In the genomic region with DNA sequence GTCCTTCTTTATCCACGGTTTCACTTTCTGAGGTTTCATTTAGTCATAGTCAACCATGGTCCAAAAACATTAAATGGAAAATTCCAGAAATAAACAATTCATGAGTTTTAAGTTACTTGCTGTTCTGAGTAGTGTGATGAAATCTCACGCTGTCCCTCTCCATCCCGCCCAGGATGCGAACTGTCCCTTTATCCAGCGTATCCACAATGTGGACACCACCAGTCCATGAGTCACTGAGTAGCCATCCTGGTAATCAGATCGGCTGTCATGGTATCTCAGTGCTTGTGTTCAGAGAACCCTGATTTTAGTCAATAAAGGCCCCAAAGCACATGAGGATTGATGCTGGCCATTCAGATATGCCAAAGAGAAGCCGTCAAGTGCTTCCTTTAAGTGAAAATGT, we compare ENCODE assay signal across 12 cellular contexts. TPM values are rescaled to one million over a fixed set of nuclear protein-coding genes. Genes with fewer than 3 reads are reported as not detected.
DNase-seq lines count a peak whose midpoint lies in the region; ATAC-seq and TF ChIP-seq lines count a peak whose summit lies in the region.
"Had no signal": no experiment of that assay in that cellular context is flagged by ENCODE, and none has a peak within 500 bp of the region (broad histone marks: within the 10 kb centered on the region; RNA-seq: fewer than 3 reads in every experiment).

No MANE protein-coding gene starts in this region.

- H3K9me3 ChIP-seq in breast epithelium: no peaks in the 10 kb centered on the region
- H3K9me3 ChIP-seq: esophagus squamous epithelium had no signal

- no peak overlapping the region for H3K4me3 Mint-ChIP-seq in MCF 10A (ENCODE audit: unreplicated experiment)
- peak overlapping the region; percentile 97 for H3K4me3 Mint-ChIP-seq in activated CD8-positive, alpha-beta T cell treated with anti-CD3 and anti-CD28 coated beads for 36 hours
- peak overlapping the region; percentile 97 for H3K4me3 Mint-ChIP-seq in stimulated activated naive CD8-positive, alpha-beta T cell treated with anti-CD3 and anti-CD28 coated beads, Interleukin-15, amount 100 ng/mL, for 72 hours
- H3K4me3 Mint-ChIP-seq: mesothelial cell of epicardium had no signal

- DNase-seq in MCF 10A (ENCODE audit: unreplicated experiment): peak; percentile 11
- no peak for DNase-seq in breast epithelium (ENCODE audit: low spot score in 2 of 2)
- no peak for DNase-seq in activated CD8-positive, alpha-beta T cell treated with anti-CD3 and anti-CD28 coated beads for 36 hours
- peak; percentile 24 for DNase-seq in fibroblast of mammary gland (ENCODE audit: low read depth)
- DNase-seq in stimulated activated naive CD8-positive, alpha-beta T cell treated with anti-CD3 and anti-CD28 coated beads, Interleukin-15, amount 100 ng/mL, for 72 hours: no peak
- DNase-seq in omental fat pad (ENCODE audit: low spot score): no peak
- DNase-seq in SK-N-DZ (ENCODE audit: low spot score): no peak
- DNase-seq: esophagus squamous epithelium; stimulated activated CD4-positive, alpha-beta T cell treated with anti-CD3 and anti-CD28 coated beads, Interleukin-2, amount 100 ng/mL, for 48 hours had no signal

- peaks cover 15% of the 10 kb centered on the region for H3K4me1 Mint-ChIP-seq in MCF 10A (ENCODE audit: insufficient read depth, unreplicated experiment)
- peaks cover 73% of the 10 kb centered on the region for H3K4me1 Mint-ChIP-seq in activated CD8-positive, alpha-beta T cell treated with anti-CD3 and anti-CD28 coated beads for 36 hours (ENCODE audit: low read depth)
- peaks cover 88% of the 10 kb centered on the region for H3K4me1 Mint-ChIP-seq in stimulated activated naive CD8-positive, alpha-beta T cell treated with anti-CD3 and anti-CD28 coated beads, Interleukin-15, amount 100 ng/mL, for 72 hours

- H3K27me3 Mint-ChIP-seq in MCF 10A (ENCODE audit: insufficient read depth, unreplicated experiment): no peaks in the 10 kb centered on the region
- no peaks in the 10 kb centered on the region for H3K27me3 Mint-ChIP-seq in activated CD8-positive, alpha-beta T cell treated with anti-CD3 and anti-CD28 coated beads for 36 hours
- H3K27me3 Mint-ChIP-seq in stimulated activated naive CD8-positive, alpha-beta T cell treated with anti-CD3 and anti-CD28 coated beads, Interleukin-15, amount 100 ng/mL, for 72 hours: no peaks in the 10 kb centered on the region

- H3K27me3 ChIP-seq in breast epithelium: no peaks in the 10 kb centered on the region
- H3K27me3 ChIP-seq: esophagus squamous epithelium had no signal

- TF ChIP-seq POLR2A in breast epithelium (IDR thresholded peaks at IDR 0.05): no peak

- H3K27ac Mint-ChIP-seq in MCF 10A (ENCODE audit: low read depth, unreplicated experiment): no peak overlapping the region
- H3K27ac Mint-ChIP-seq in activated CD8-positive, alpha-beta T cell treated with anti-CD3 and anti-CD28 coated beads for 36 hours: peak overlapping the region; percentile 76
- peak overlapping the region in 1 of 2 donors; percentile 88 for H3K27ac Mint-ChIP-seq in stimulated activated naive CD8-positive, alpha-beta T cell treated with anti-CD3 and anti-CD28 coated beads, Interleukin-15, amount 100 ng/mL, for 72 hours
- H3K27ac Mint-ChIP-seq: mesothelial cell of epicardium had no signal

- intact Hi-C loops in MCF 10A (cut with micrococcal nuclease) (no loop called here), breast epithelium (cut with DNase I; ENCODE audit: low total_unique reads) (no loop called here)
- intact Hi-C loops in activated CD8-positive, alpha-beta T cell treated with anti-CD3 and anti-CD28 coated beads for 36 hours (cut with micrococcal nuclease): no loop called here

- H3K4me3 ChIP-seq in breast epithelium (no peak overlapping the region), fibroblast of mammary gland (ENCODE audit: control insufficient read depth, low read depth, low read length) (no peak overlapping the region)
- H3K4me3 ChIP-seq: coronary artery, esophagus squamous epithelium had no signal

- H3K36me3 Mint-ChIP-seq in MCF 10A (ENCODE audit: insufficient read depth, unreplicated experiment): peaks cover 33% of the 10 kb centered on the region
- peaks cover 61% of the 10 kb centered on the region for H3K36me3 Mint-ChIP-seq in activated CD8-positive, alpha-beta T cell treated with anti-CD3 and anti-CD28 coated beads for 36 hours (ENCODE audit: low read depth)
- H3K36me3 Mint-ChIP-seq: mesothelial cell of epicardium had no signal

- no peak overlapping the region for H3K27ac ChIP-seq in breast epithelium
- H3K27ac ChIP-seq: coronary artery, esophagus squamous epithelium had no signal

- POLR2A ChIA-PET in MCF 10A (lab: Yijun Ruan, JAX): no interaction called here
- POLR2A ChIA-PET in activated CD8-positive, alpha-beta T cell treated with anti-CD3 and anti-CD28 coated beads for 36 hours (lab: Charles Lee): no interaction called here

- no peaks in the 10 kb centered on the region for H3K9me3 Mint-ChIP-seq in MCF 10A (ENCODE audit: unreplicated experiment)
- peaks cover 7% of the 10 kb centered on the region for H3K9me3 Mint-ChIP-seq in activated CD8-positive, alpha-beta T cell treated with anti-CD3 and anti-CD28 coated beads for 36 hours
- peaks cover 0 to 5% of the 10 kb centered on the region in 2 donors for H3K9me3 Mint-ChIP-seq in stimulated activated naive CD8-positive, alpha-beta T cell treated with anti-CD3 and anti-CD28 coated beads, Interleukin-15, amount 100 ng/mL, for 72 hours
- H3K9me3 Mint-ChIP-seq: mesothelial cell of epicardium had no signal

- H3K4me1 ChIP-seq in breast epithelium: no peaks in the 10 kb centered on the region

- no peaks in the 10 kb centered on the region for H3K36me3 ChIP-seq in breast epithelium

- no TSS peak for BruUV-seq in MCF 10A (replicated peaks; lab: Mats Ljungman, UMichigan)

- no peak for TF ChIP-seq CTCF in MCF 10A (IDR thresholded peaks at IDR 0.05; ENCODE audit: unreplicated experiment)
- TF ChIP-seq CTCF in breast epithelium (IDR thresholded peaks at IDR 0.05): no peak
- TF ChIP-seq CTCF in activated CD8-positive, alpha-beta T cell treated with anti-CD3 and anti-CD28 coated beads for 36 hours (IDR thresholded peaks at IDR 0.05): no peak
- no peak for TF ChIP-seq CTCF in fibroblast of mammary gland (conservative IDR thresholded peaks at IDR 0.05; ENCODE audit: control insufficient read depth, insufficient read depth, low read depth, low read length)
- TF ChIP-seq CTCF in omental fat pad (IDR thresholded peaks at IDR 0.05): no peak

- ATAC-seq in activated CD8-positive, alpha-beta T cell treated with anti-CD3 and anti-CD28 coated beads for 36 hours: no peak
- no peak for ATAC-seq in stimulated activated naive CD8-positive, alpha-beta T cell treated with anti-CD3 and anti-CD28 coated beads, Interleukin-15, amount 100 ng/mL, for 72 hours
- ATAC-seq in omental fat pad (ENCODE audit: low FRiP score) (no peak), HG03520 (IDR thresholded peaks at IDR 0.05; ENCODE audit: unreplicated experiment) (no peak)

- CTCF ChIA-PET in MCF 10A (lab: Yijun Ruan, JAX): no interaction called here
- CTCF ChIA-PET in activated CD8-positive, alpha-beta T cell treated with anti-CD3 and anti-CD28 coated beads for 36 hours (lab: Charles Lee): no interaction called here

RNA-seq across cellular contexts. Expression of a gene that starts 3.7 kb away (rescaled TPM):
- total RNA-seq in MCF 10A (2022) (20.3 and 33.2 TPM in 2 replicates), breast epithelium (10 to 100 TPM in 2 of 3 donors, 1 to 10 TPM in 1; 8.5 to 56.1 (median 17.4) TPM), omental fat pad (10 to 100 TPM in 3 of 4 donors, 1 to 10 TPM in 1; 5.3 to 37.5 (median 18.3) TPM)
- total RNA-seq in activated CD8-positive, alpha-beta T cell treated with anti-CD3 and anti-CD28 coated beads for 36 hours: 10 to 100 TPM; 43.7 to 43.8 TPM
- not detected in 2 replicates for polyA plus RNA-seq in SK-N-DZ (2014; cell fraction: cytosol; rRNA removed)
- not detected in 2 replicates for polyA plus RNA-seq in SK-N-DZ (2014; cell fraction: nucleus; rRNA removed)

Comparison
In these comparisons a context has a peak if more than half of its experiments do, and no peak if none do; other contexts are left out.
1. DNase-seq: peak in MCF 10A (single experiment) and fibroblast of mammary gland (single experiment); none in breast epithelium (0 of 2), activated CD8-positive, alpha-beta T cell treated with anti-CD3 and anti-CD28 coated beads for 36 hours (single experiment), stimulated activated naive CD8-positive, alpha-beta T cell treated with anti-CD3 and anti-CD28 coated beads, Interleukin-15, amount 100 ng/mL, for 72 hours (0 of 2), omental fat pad (single experiment) and SK-N-DZ (single experiment).